Comparison of ENCODE assay signal across 22 cellular contexts in the genomic region with DNA sequence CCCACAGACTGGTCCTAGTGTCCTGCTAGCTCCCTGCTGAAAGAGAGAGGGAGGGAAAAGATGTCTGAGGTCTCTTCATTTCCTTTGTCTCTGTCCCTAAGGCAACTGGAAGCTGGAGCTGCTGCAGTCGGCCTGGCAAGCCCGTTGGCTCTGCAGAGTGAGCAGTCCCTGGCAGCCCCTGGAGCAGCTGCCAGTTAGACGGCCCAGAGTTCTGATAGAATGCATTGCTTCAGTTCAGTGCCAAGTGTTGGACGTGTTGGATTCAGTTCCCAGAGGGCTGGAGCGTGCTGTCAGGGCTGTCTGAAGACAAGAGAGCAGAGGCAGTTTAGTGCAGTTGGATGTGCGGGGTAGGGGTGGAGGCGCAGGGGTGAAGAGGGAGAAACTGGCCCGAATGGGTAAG. TPM values are rescaled to one million over a fixed set of nuclear protein-coding genes. Genes with fewer than 3 reads are reported as not detected.
DNase-seq lines count a peak whose midpoint lies in the region; TF ChIP-seq lines count a peak whose summit lies in the region.
"Had no signal": no experiment of that assay in that cellular context is flagged by ENCODE, and none has a peak within 500 bp of the region (broad histone marks: within the 10 kb centered on the region; RNA-seq: fewer than 3 reads in every experiment).

No MANE protein-coding gene starts in this region.

- DNase-seq in MV-4-11 (lab: John Stamatoyannopoulos, UW) (peak; percentile 17), endodermal cell (no peak), medulla oblongata (ENCODE audit: extremely low spot score) (peak; percentile 46), retina (peak; percentile 17), NCI-H1105 (lab: John Stamatoyannopoulos, UW) (no peak), T-helper 9 cell (no peak), HuH-7 (ENCODE audit: low spot score) (no peak)
- DNase-seq: activated CD4-positive, alpha-beta T cell treated with anti-CD3 and anti-CD28 coated beads for 1 hour; activated CD8-positive, alpha-beta T cell treated with anti-CD3 and anti-CD28 coated beads, Interleukin-2, amount 10 ng/mL, durations not matched to agents 7 days and 5 days; Caco-2; GDM1; HCEC 1CT; KBM-7; NCI-H2107; NCI-H82; spleen; stimulated activated CD4-positive, alpha-beta T cell treated with anti-CD3 and anti-CD28 coated beads, Interleukin-4, amount 100 ng/mL, for 1 hour; upper lobe of right lung had no signal

- peaks cover 15% of the 10 kb centered on the region for H3K4me1 Mint-ChIP-seq in endodermal cell

- no peak for TF ChIP-seq CTCF in endodermal cell (conservative IDR thresholded peaks at IDR 0.05)

- H3K4me3 ChIP-seq in endodermal cell (ENCODE audit: low read length) = no peak overlapping the region
- H3K4me3 ChIP-seq: lung, upper lobe of right lung had no signal

- H3K27ac Mint-ChIP-seq in endodermal cell = no peak overlapping the region
- H3K27ac Mint-ChIP-seq: activated CD8-positive, alpha-beta T cell treated with anti-CD3 and anti-CD28 coated beads, Interleukin-2, amount 10 ng/mL, durations not matched to agents 7 days and 5 days; activated naive CD8-positive, alpha-beta T cell had no signal

- H3K4me3 Mint-ChIP-seq in endodermal cell = peak overlapping the region; percentile 48
- H3K4me3 Mint-ChIP-seq: activated CD8-positive, alpha-beta T cell treated with anti-CD3 and anti-CD28 coated beads, Interleukin-2, amount 10 ng/mL, durations not matched to agents 7 days and 5 days; activated naive CD8-positive, alpha-beta T cell had no signal

- peaks cover 10% of the 10 kb centered on the region for H3K9me3 Mint-ChIP-seq in endodermal cell

- no peaks in the 10 kb centered on the region for H3K27me3 ChIP-seq in endodermal cell (ENCODE audit: control insufficient read depth, insufficient read depth, low read length, poor library complexity, severe bottlenecking)
- H3K27me3 ChIP-seq: ascending aorta, spleen, upper lobe of right lung had no signal

- no peak overlapping the region for H3K9ac ChIP-seq in endodermal cell (ENCODE audit: extremely low read depth, low read length, poor library complexity, severe bottlenecking)

- H3K27ac ChIP-seq in endodermal cell (ENCODE audit: low read depth, low read length) = no peak overlapping the region
- H3K27ac ChIP-seq: ascending aorta, C4-2B, spleen, upper lobe of right lung had no signal

- H3K36me3 ChIP-seq in endodermal cell (ENCODE audit: control insufficient read depth, insufficient read depth, low read length) = no peaks in the 10 kb centered on the region
- H3K36me3 ChIP-seq: ascending aorta, spleen, upper lobe of right lung had no signal

- H3K4me1 ChIP-seq in endodermal cell (ENCODE audit: control insufficient read depth, insufficient read depth, low read length) = no peaks in the 10 kb centered on the region
- H3K4me1 ChIP-seq: ascending aorta, Caco-2, spleen, upper lobe of right lung had no signal

- no peaks in the 10 kb centered on the region for H3K9me3 ChIP-seq in endodermal cell (ENCODE audit: control insufficient read depth, low read length)
- H3K9me3 ChIP-seq: ascending aorta, Caco-2, spleen, upper lobe of right lung had no signal

- H3K36me3 Mint-ChIP-seq in endodermal cell (ENCODE audit: low read depth) = peaks cover 3% of the 10 kb centered on the region
- H3K36me3 Mint-ChIP-seq: activated naive CD8-positive, alpha-beta T cell had no signal

- peaks cover 58% of the 10 kb centered on the region for H3K27me3 Mint-ChIP-seq in endodermal cell (ENCODE audit: insufficient read depth)
- H3K27me3 Mint-ChIP-seq: activated naive CD8-positive, alpha-beta T cell had no signal

- 94% methylated on average over 6 of the region's 8 CpGs; no CpG with 5 or more reads in 1 of the 2 experiments for WGBS in endodermal cell (ENCODE audit: insufficient coverage in 1 of 2, insufficient read length in 1 of 2), 2 experiments

RNA-seq across cellular contexts. Expression of a gene that starts 0.9 kb away (rescaled TPM):
- 1 to 10 TPM; 2.4 to 4.6 TPM for total RNA-seq in endodermal cell
- 0.64 TPM for polyA plus RNA-seq in endodermal cell (2013, experiment 1 of 2)
- polyA plus RNA-seq in endodermal cell (2013, experiment 2 of 2) = 1.2 TPM
- total RNA-seq: ascending aorta, upper lobe of right lung had no signal

Comparison
In these comparisons a context has a peak if more than half of its experiments do, and no peak if none do; other contexts are left out.
1. DNase-seq: peak in MV-4-11 (single experiment), medulla oblongata (single experiment) and retina (single experiment); none in endodermal cell (single experiment), NCI-H1105 (single experiment), T-helper 9 cell (single experiment) and HuH-7 (single experiment).